ENCODE assay signal across 11 cellular contexts in the genomic region with DNA sequence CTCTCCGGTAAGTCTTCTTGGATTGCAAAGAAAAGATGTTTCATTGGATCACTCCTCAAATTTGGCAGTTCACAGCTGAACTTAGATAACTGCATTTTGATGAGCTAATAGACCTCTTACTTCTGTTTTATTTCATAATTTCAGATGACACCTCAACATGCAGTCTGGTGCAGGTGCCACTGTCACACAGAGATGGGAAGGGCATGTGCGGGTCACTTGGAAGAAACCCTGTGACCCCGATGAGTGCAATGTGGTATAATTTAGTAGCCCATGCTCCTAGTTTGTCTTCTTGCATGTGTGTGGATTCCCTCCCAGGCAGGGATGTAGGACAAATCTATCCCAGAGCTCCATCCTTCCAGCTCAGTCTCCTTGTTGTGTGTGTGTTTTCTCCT. TPM values are rescaled to one million over a fixed set of nuclear protein-coding genes. Genes with fewer than 3 reads are reported as not detected.
A peak's percentile ranks its signal among the peaks of the same experiment; 100 is the strongest.
DNase-seq lines count a peak whose midpoint lies in the region; ATAC-seq and TF ChIP-seq lines count a peak whose summit lies in the region.
"Had no signal": no experiment of that assay in that cellular context is flagged by ENCODE, and none has a peak within 500 bp of the region (broad histone marks: within the 10 kb centered on the region; RNA-seq: fewer than 3 reads in every experiment).

No MANE protein-coding gene starts in this region.

- intact Hi-C loops in testis (cut with DNase I; ENCODE audit: low total_unique reads): no loop called here

- 76 to 86% methylated on average over 3 of the region's 3 CpGs for WGBS in testis, 2 donors

- ATAC-seq in HG03342 (IDR thresholded peaks at IDR 0.05; ENCODE audit: unreplicated experiment): peak; percentile 7

- no peak for DNase-seq in activated naive CD4-positive, alpha-beta T cell treated with Interleukin-2 at 50 U/mL for 16 hours
- no peak for DNase-seq in effector memory CD4-positive, alpha-beta T cell
- DNase-seq in GM19238 (ENCODE audit: insufficient read length, low spot score): no peak
- no peak for DNase-seq in cerebellar nuclear complex (lab: John Stamatoyannopoulos, UW)
- no peak for DNase-seq in anterior cingulate cortex (lab: John Stamatoyannopoulos, UW)
- no peak for DNase-seq in testis
- DNase-seq: dermis blood vessel endothelial cell, IMR-90 had no signal

- peaks cover 36% of the 10 kb centered on the region for H3K36me3 Mint-ChIP-seq in activated naive CD4-positive, alpha-beta T cell treated with anti-CD3 and anti-CD28 coated beads, Interleukin-2, amount 50 U/mL, for 24 hours

- no peak for TF ChIP-seq CTCF in testis (IDR thresholded peaks at IDR 0.05)

- H3K9me3 ChIP-seq in effector memory CD4-positive, alpha-beta T cell (ENCODE audit: control insufficient read depth, low read length): no peaks in the 10 kb centered on the region
- no peaks in the 10 kb centered on the region for H3K9me3 ChIP-seq in testis

- H3K27ac ChIP-seq in effector memory CD4-positive, alpha-beta T cell (ENCODE audit: insufficient read depth, low read length, poor library complexity, severe bottlenecking): peak overlapping the region; percentile 89
- H3K27ac ChIP-seq in testis: no peak overlapping the region

- H3K4me3 Mint-ChIP-seq in activated naive CD4-positive, alpha-beta T cell treated with anti-CD3 and anti-CD28 coated beads, Interleukin-2, amount 50 U/mL, for 24 hours: peak overlapping the region; percentile 98

- TF ChIP-seq POLR2A in testis (IDR thresholded peaks at IDR 0.05): no peak

- peaks cover 67% of the 10 kb centered on the region for H3K4me1 Mint-ChIP-seq in activated naive CD4-positive, alpha-beta T cell treated with anti-CD3 and anti-CD28 coated beads, Interleukin-2, amount 50 U/mL, for 24 hours

- H3K4me3 ChIP-seq in effector memory CD4-positive, alpha-beta T cell (ENCODE audit: insufficient read depth, low read depth, low read length, poor library complexity, severe bottlenecking): peak overlapping the region; percentile 78
- no peak overlapping the region for H3K4me3 ChIP-seq in testis

- no peaks in the 10 kb centered on the region for H3K27me3 Mint-ChIP-seq in activated naive CD4-positive, alpha-beta T cell treated with anti-CD3 and anti-CD28 coated beads, Interleukin-2, amount 50 U/mL, for 24 hours

- H3K4me1 ChIP-seq in effector memory CD4-positive, alpha-beta T cell (ENCODE audit: control insufficient read depth, insufficient read depth, low read length, poor library complexity, severe bottlenecking): peaks cover 24% of the 10 kb centered on the region
- H3K4me1 ChIP-seq in testis: no peaks in the 10 kb centered on the region

- H3K27me3 ChIP-seq in effector memory CD4-positive, alpha-beta T cell (replicated peaks; ENCODE audit: control insufficient read depth, insufficient read depth, low read length, poor library complexity, severe bottlenecking): no peaks in the 10 kb centered on the region
- no peaks in the 10 kb centered on the region for H3K27me3 ChIP-seq in testis

- H3K9me3 Mint-ChIP-seq in activated naive CD4-positive, alpha-beta T cell treated with anti-CD3 and anti-CD28 coated beads, Interleukin-2, amount 50 U/mL, for 24 hours: no peaks in the 10 kb centered on the region

- peak overlapping the region; percentile 92 for H3K27ac Mint-ChIP-seq in activated naive CD4-positive, alpha-beta T cell treated with anti-CD3 and anti-CD28 coated beads, Interleukin-2, amount 50 U/mL, for 24 hours

- H3K36me3 ChIP-seq in effector memory CD4-positive, alpha-beta T cell (ENCODE audit: control insufficient read depth, insufficient read depth, low read length): no peaks in the 10 kb centered on the region
- no peaks in the 10 kb centered on the region for H3K36me3 ChIP-seq in testis (ENCODE audit: low read depth, missing control alignments)

RNA-seq across cellular contexts. Expression of a gene that starts 0.5 kb away (rescaled TPM):
- under 1 TPM; 0.47 to 0.50 TPM for total RNA-seq in testis
- polyA plus RNA-seq in testis (ENCODE audit: insufficient read depth, low read depth, low replicate concordance): 0.75 TPM
- total RNA-seq: dermis blood vessel endothelial cell, IMR-90 had no signal
- polyA plus RNA-seq: BJ, IMR-90 had no signal
